In genomic region chr14:43056106-43056505, GRCh38 we compare ENCODE assay signal across 27 cellular contexts.
"Had no signal": no experiment of that assay in that cellular context is flagged by ENCODE, and none has a peak within 500 bp of the region (broad histone marks: within the 10 kb centered on the region; RNA-seq: fewer than 3 reads in every experiment).

No MANE protein-coding gene starts in this region.

- H3K36me3 ChIP-seq: colonic mucosa, esophagus muscularis mucosa, esophagus squamous epithelium, gastrocnemius medialis, gastroesophageal sphincter, heart left ventricle, heart right ventricle had no signal

- H3K27ac ChIP-seq: colonic mucosa, coronary artery, dorsolateral prefrontal cortex, epithelial cell of prostate, esophagus muscularis mucosa, esophagus squamous epithelium, foreskin keratinocyte, gastrocnemius medialis, gastroesophageal sphincter, heart left ventricle, heart right ventricle had no signal

- DNase-seq: colonic mucosa; cortex of kidney; dermis blood vessel endothelial cell; dorsolateral prefrontal cortex; effector CD4-positive, alpha-beta T cell; effector CD8-positive, alpha-beta T cell; effector memory CD4-positive, alpha-beta T cell; effector memory CD8-positive, alpha-beta T cell; endodermal cell; erythroblast; esophagus squamous epithelium; foreskin fibroblast; foreskin keratinocyte; foreskin melanocyte; gastrocnemius medialis; glutamatergic neuron; head of caudate nucleus; heart left ventricle; heart right ventricle had no signal

- ATAC-seq: effector memory CD8-positive, alpha-beta T cell; esophagus mucosa; foreskin keratinocyte; gastrocnemius medialis; gastroesophageal sphincter; heart left ventricle; heart right ventricle had no signal

- H3K4me3 ChIP-seq: colonic mucosa, coronary artery, dorsolateral prefrontal cortex, esophagus muscularis mucosa, esophagus squamous epithelium, gastrocnemius medialis, gastroesophageal sphincter, heart left ventricle, heart right ventricle had no signal

- H3K4me1 ChIP-seq: colonic mucosa, esophagus muscularis mucosa, esophagus squamous epithelium, foreskin keratinocyte, gastrocnemius medialis, gastroesophageal sphincter, heart left ventricle, heart right ventricle had no signal

- FAIRE-seq: endometrium, endothelial cell of umbilical vein, frontal cortex had no signal

- H3K27me3 ChIP-seq: colonic mucosa, dorsolateral prefrontal cortex, esophagus muscularis mucosa, esophagus squamous epithelium, foreskin keratinocyte, gastrocnemius medialis, gastroesophageal sphincter, heart left ventricle, heart right ventricle had no signal

- H3K9me3 ChIP-seq: colonic mucosa, esophagus muscularis mucosa, gastrocnemius medialis, gastroesophageal sphincter had no signal
